In the genomic region with DNA sequence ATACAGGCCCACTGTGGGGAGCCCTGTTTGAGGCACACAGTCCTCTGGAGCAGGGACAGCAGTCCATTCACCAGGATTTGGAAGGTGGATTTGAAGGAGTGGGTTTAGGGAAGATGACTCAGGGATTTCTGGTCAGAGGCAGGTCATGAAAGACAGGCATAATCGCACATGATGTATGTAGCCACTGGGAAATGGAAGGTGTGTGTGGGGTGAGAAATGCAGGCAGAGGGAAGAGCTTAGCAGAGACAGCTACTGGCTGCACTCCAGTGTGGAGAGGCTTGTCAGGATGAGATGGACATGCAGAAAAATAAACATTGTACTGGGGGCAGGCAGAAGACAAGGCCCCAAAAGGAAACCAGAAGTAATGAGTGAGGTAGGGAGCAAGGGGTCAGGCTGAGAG, we compare ENCODE assay signal across 21 cellular contexts.
DNase-seq lines count a peak whose midpoint lies in the region; ATAC-seq, FAIRE-seq and TF ChIP-seq lines count a peak whose summit lies in the region.
"Had no signal": no experiment of that assay in that cellular context is flagged by ENCODE, and none has a peak within 500 bp of the region (broad histone marks: within the 10 kb centered on the region; RNA-seq: fewer than 3 reads in every experiment).

No MANE protein-coding gene starts in this region.

- POLR2A ChIA-PET in Caco-2 (lab: Charles Lee), result no interaction called here
- POLR2A ChIA-PET in endothelial cell of umbilical vein (lab: Charles Lee), result no interaction called here

- WGBS in stomach, 5 donors, result 81 to 96% (median 91%) methylated on average over 1 of the region's 1 CpG

- H3K4me3 ChIP-seq in Caco-2 (ENCODE audit: low read depth, low read length), result no peak overlapping the region
- no peak overlapping the region for H3K4me3 ChIP-seq in endothelial cell of umbilical vein (replicated peaks in 1 of 3; ENCODE audit: insufficient read depth in 1 of 3, low read depth in 1 of 3, low read length in 3 of 3)
- no peak overlapping the region for H3K4me3 ChIP-seq in stomach
- H3K4me3 ChIP-seq: A549; BLaER1 treated with 17β-estradiol and CSF1 and Interleukin-3, amounts not matched to agents 10 nM and 100 nM; lung; pancreas; upper lobe of left lung had no signal

- H3K4me3 Mint-ChIP-seq in Caco-2 (ENCODE audit: unreplicated experiment), result no peak overlapping the region

- dilution Hi-C loops in endothelial cell of umbilical vein (cut with MboI; ENCODE audit: extremely low pct_ligation_motif_present, low sequenced_read_pairs), result no loop called here

- no peak overlapping the region for H3K9ac ChIP-seq in endothelial cell of umbilical vein (replicated peaks; ENCODE audit: extremely low read depth, insufficient read depth, low read length)
- H3K9ac ChIP-seq: BLaER1 treated with 17β-estradiol and CSF1 and Interleukin-3, amounts not matched to agents 10 nM and 100 nM had no signal

- no peak for TF ChIP-seq POLR2A in endothelial cell of umbilical vein (IDR thresholded peaks at IDR 0.05; ENCODE audit: low read depth, low read length)
- TF ChIP-seq POLR2A in stomach (IDR thresholded peaks at IDR 0.05), result no peak

- no peak overlapping the region for H3K27ac ChIP-seq in endothelial cell of umbilical vein (ENCODE audit: insufficient read depth, low read depth, low read length)
- H3K27ac ChIP-seq in stomach, result no peak overlapping the region
- H3K27ac ChIP-seq: A549, pancreas, upper lobe of left lung had no signal

- peaks cover 17% of the 10 kb centered on the region for H3K36me3 Mint-ChIP-seq in Caco-2 (ENCODE audit: insufficient read depth, unreplicated experiment)

- H3K9me3 ChIP-seq in Caco-2, result no peaks in the 10 kb centered on the region
- no peaks in the 10 kb centered on the region for H3K9me3 ChIP-seq in endothelial cell of umbilical vein (replicated peaks; ENCODE audit: control insufficient read depth, insufficient read depth, low read length)
- H3K9me3 ChIP-seq in stomach, result no peaks in the 10 kb centered on the region
- H3K9me3 ChIP-seq: A549, pancreas, upper lobe of left lung had no signal

- BruUV-seq in Caco-2 (replicated peaks; lab: Mats Ljungman, UMichigan), result no TSS peak
- BruUV-seq in endothelial cell of umbilical vein (replicated peaks; lab: Mats Ljungman, UMichigan), result no TSS peak

- H3K4me2 ChIP-seq in endothelial cell of umbilical vein (ENCODE audit: insufficient read depth, low read length), result no peak overlapping the region
- H3K4me2 ChIP-seq: A549; BLaER1 treated with 17β-estradiol and CSF1 and Interleukin-3, amounts not matched to agents 10 nM and 100 nM had no signal

- intact Hi-C loops in Caco-2 (cut with micrococcal nuclease; ENCODE audit: unreplicated experiment) (no loop called here), endothelial cell of umbilical vein (cut with micrococcal nuclease) (no loop called here), stomach (cut with DNase I; ENCODE audit: low total_unique reads) (no loop called here)

- H3K27me3 ChIP-seq in Caco-2 (replicated peaks; ENCODE audit: control insufficient read depth, insufficient read depth, low read length) (no peaks in the 10 kb centered on the region), endothelial cell of umbilical vein (ENCODE audit: control insufficient read depth in 2 of 2, insufficient read depth in 2 of 2, low read length in 2 of 2) (no peaks in the 10 kb centered on the region), stomach (no peaks in the 10 kb centered on the region)
- H3K27me3 ChIP-seq: BLaER1 treated with 17β-estradiol and CSF1 and Interleukin-3, amounts not matched to agents 10 nM and 100 nM; pancreas; upper lobe of left lung had no signal

- H3K9me1 ChIP-seq in endothelial cell of umbilical vein (replicated peaks; ENCODE audit: control insufficient read depth, extremely low read depth, insufficient read depth, low read length), result no peaks in the 10 kb centered on the region

- peak overlapping the region; percentile 54 for H3K27ac Mint-ChIP-seq in Caco-2 (ENCODE audit: unreplicated experiment)

- no peaks in the 10 kb centered on the region for H3K27me3 Mint-ChIP-seq in Caco-2 (ENCODE audit: insufficient read depth, unreplicated experiment)
- H3K27me3 Mint-ChIP-seq: naive thymus-derived CD4-positive, alpha-beta T cell had no signal

- H3K4me1 ChIP-seq in Caco-2 (no peaks in the 10 kb centered on the region), endothelial cell of umbilical vein (ENCODE audit: control insufficient read depth, extremely low read depth, insufficient read depth, low read length) (no peaks in the 10 kb centered on the region), stomach (no peaks in the 10 kb centered on the region)
- H3K4me1 ChIP-seq: A549, pancreas, upper lobe of left lung had no signal

- FAIRE-seq in endothelial cell of umbilical vein (lab: Jason Lieb, UNC), result no peak
- FAIRE-seq: A549, pancreas had no signal

- no peak for TF ChIP-seq CTCF in Caco-2 (IDR thresholded peaks at IDR 0.05; ENCODE audit: insufficient read depth in 1 of 2, low read depth in 1 of 2, low read length in 1 of 2, severe bottlenecking in 1 of 2, unreplicated experiment in 1 of 2)
- no peak for TF ChIP-seq CTCF in endothelial cell of umbilical vein (IDR thresholded peaks at IDR 0.05; ENCODE audit: extremely low read depth in 1 of 2, insufficient read depth in 1 of 2, low read depth in 1 of 2, low read length in 2 of 2)
- no peak for TF ChIP-seq CTCF in stomach (IDR thresholded peaks at IDR 0.05)

- CTCF ChIA-PET in Caco-2 (lab: Charles Lee), result no interaction called here
- CTCF ChIA-PET in endothelial cell of umbilical vein (lab: Charles Lee), result no interaction called here

- DNase-seq in Caco-2 (no peak), LHCN-M2 (ENCODE audit: low read depth) (peak; percentile 4), endothelial cell of umbilical vein (ENCODE audit: low read depth, low spot score) (peak; percentile 1), lung microvascular endothelial cell (ENCODE audit: low read depth in 2 of 2) (peak; percentile 52 to 58), stomach (no peak)
- no peak for DNase-seq in effector CD4-positive, alpha-beta T cell
- DNase-seq: activated CD4-positive, alpha-beta T cell treated with anti-CD3 and anti-CD28 coated beads, Interleukin-2, amount 50 U/mL, for 1 hour; activated CD8-positive, alpha-beta memory T cell treated with anti-CD3 and anti-CD28 coated beads, Interleukin-2, amount 50 U/mL, for 4 hours; dermis blood vessel endothelial cell; naive thymus-derived CD4-positive, alpha-beta T cell; NCI-H526; pancreas; SHP77; stimulated activated naive CD4-positive, alpha-beta T cell treated with Interleukin-2 at 50 U/mL for 16 hours; upper lobe of left lung had no signal

- no peak for TF ChIP-seq EP300 in stomach (IDR thresholded peaks at IDR 0.05)

- H3K79me2 ChIP-seq in endothelial cell of umbilical vein (ENCODE audit: control insufficient read depth, insufficient read depth, low read length), result no peaks in the 10 kb centered on the region

- H2AFZ ChIP-seq in endothelial cell of umbilical vein (ENCODE audit: low read depth, low read length), result no peak overlapping the region

- peaks cover 9% of the 10 kb centered on the region for H3K9me3 Mint-ChIP-seq in Caco-2 (ENCODE audit: unreplicated experiment)
- H3K9me3 Mint-ChIP-seq: naive thymus-derived CD4-positive, alpha-beta T cell had no signal

- no peaks in the 10 kb centered on the region for H4K20me1 ChIP-seq in endothelial cell of umbilical vein (replicated peaks; ENCODE audit: control insufficient read depth, extremely low read depth, insufficient read depth, low read length)
- H4K20me1 ChIP-seq: BLaER1 treated with 17β-estradiol and CSF1 and Interleukin-3, amounts not matched to agents 10 nM and 100 nM had no signal

- ATAC-seq in GM19035 (IDR thresholded peaks at IDR 0.05; ENCODE audit: unreplicated experiment) (no peak), HG03565 (IDR thresholded peaks at IDR 0.05; ENCODE audit: unreplicated experiment) (no peak)
- ATAC-seq: HCT116; naive thymus-derived CD4-positive, alpha-beta T cell; pancreas had no signal

- H3K4me1 Mint-ChIP-seq in Caco-2 (ENCODE audit: low read depth, unreplicated experiment), result peaks cover 6% of the 10 kb centered on the region

- H3K36me3 ChIP-seq in Caco-2 (ENCODE audit: control insufficient read depth, insufficient read depth, low read length), result no peaks in the 10 kb centered on the region
- H3K36me3 ChIP-seq in endothelial cell of umbilical vein (ENCODE audit: control insufficient read depth in 2 of 2, extremely low read depth in 1 of 2, insufficient read depth in 2 of 2, low read length in 2 of 2), result peaks cover 0 to 5% of the 10 kb centered on the region in 2 experiments
- H3K36me3 ChIP-seq in stomach, result peaks cover 0 to 30% (median 17%) of the 10 kb centered on the region in 4 donors

TF ChIP-seq in endothelial cell of umbilical vein, 7 proteins besides CTCF, POLR2A, EP300 and RAD21:
- TF ChIP-seq, protein P1, sequence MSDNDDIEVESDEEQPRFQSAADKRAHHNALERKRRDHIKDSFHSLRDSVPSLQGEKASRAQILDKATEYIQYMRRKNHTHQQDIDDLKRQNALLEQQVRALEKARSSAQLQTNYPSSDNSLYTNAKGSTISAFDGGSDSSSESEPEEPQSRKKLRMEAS (IDR thresholded peaks at IDR 0.05; ENCODE audit: insufficient read depth, insufficient read length), result no peak
- TF ChIP-seq MYC (IDR thresholded peaks at IDR 0.05; ENCODE audit: low read depth, low read length) (no peak), GATA2 (IDR thresholded peaks at IDR 0.05; ENCODE audit: insufficient read depth, insufficient read length, low read depth, low read length) (no peak), EZH2 (IDR thresholded peaks at IDR 0.05; ENCODE audit: borderline replicate concordance, low read depth, low read length, severe bottlenecking) (no peak), JUN (IDR thresholded peaks at IDR 0.05; ENCODE audit: borderline replicate concordance, insufficient read depth, insufficient read length, low read depth) (no peak), FOS (IDR thresholded peaks at IDR 0.05; ENCODE audit: borderline replicate concordance, insufficient read depth, low read length) (no peak), POLR2AphosphoS5 (IDR thresholded peaks at IDR 0.05; ENCODE audit: insufficient read depth, low read depth, low read length) (no peak)

Comparison
In these comparisons a context has a peak if more than half of its experiments do, and no peak if none do; other contexts are left out.
1. DNase-seq: peak in LHCN-M2 (single experiment), endothelial cell of umbilical vein (single experiment) and lung microvascular endothelial cell (2 of 2); none in Caco-2 (0 of 2), stomach (single experiment) and effector CD4-positive, alpha-beta T cell (single experiment).